ENCODE assay signal across 8 cellular contexts in genomic region chr19:36771275-36772231, GRCh38. TPM values are rescaled to one million over a fixed set of nuclear protein-coding genes. Genes with fewer than 3 reads are reported as not detected.
DNase-seq lines count a peak whose midpoint lies in the region; TF ChIP-seq lines count a peak whose summit lies in the region.

No MANE protein-coding gene starts in this region.

- peak overlapping the region; percentile 79 for H3K9ac ChIP-seq in mucosa of stomach (ENCODE audit: low read length)

- TF ChIP-seq POLR2A in esophagus squamous epithelium (IDR thresholded peaks at IDR 0.05): no peak

- no peak for TF ChIP-seq CTCF in LNCaP clone FGC (IDR thresholded peaks at IDR 0.05; ENCODE audit: control insufficient read depth, extremely low read depth, insufficient read depth)
- no peak for TF ChIP-seq CTCF in WI38 (IDR thresholded peaks at IDR 0.05; ENCODE audit: low read depth, low read length)
- TF ChIP-seq CTCF in esophagus squamous epithelium (IDR thresholded peaks at IDR 0.05): no peak
- no peak for TF ChIP-seq CTCF in tibial artery (IDR thresholded peaks at IDR 0.05)

- H3K9me3 ChIP-seq in esophagus squamous epithelium (peaks cover 0 to 47% (median 20%) of the 10 kb centered on the region in 3 donors), mucosa of stomach (ENCODE audit: control insufficient read depth, low read length) (no peaks in the 10 kb centered on the region), tibial artery (peaks cover 0 to 41% (median 7%) of the 10 kb centered on the region in 3 donors)

- H3K27ac ChIP-seq in esophagus squamous epithelium (peak overlapping the region; percentile 77 to 90 (median 88)), tibial artery (peak overlapping the region; percentile 73 to 81)

- H3K27me3 ChIP-seq in esophagus squamous epithelium: no peaks in the 10 kb centered on the region
- no peaks in the 10 kb centered on the region for H3K27me3 ChIP-seq in mucosa of stomach (ENCODE audit: control insufficient read depth, insufficient read depth, low read length)
- peaks cover 0 to 4% of the 10 kb centered on the region in 2 donors for H3K27me3 ChIP-seq in tibial artery

- 3 to 4% methylated on average over 19 to 28 of the region's 29 CpGs for WGBS in esophagus squamous epithelium, 2 donors

- intact Hi-C loops in esophagus squamous epithelium (cut with DNase I) (no loop called here), tibial artery (cut with DNase I; ENCODE audit: low total_unique reads) (loop anchor here (1.0 kb wide), 1 partner anchor 26 kb away; no protein-coding TSS in a partner anchor)

- DNase-seq in NCI-H146 (lab: John Stamatoyannopoulos, UW) (peak; percentile 28), NCI-H146 treated with DMSO at 0.1 percent for 48 hours (lab: John Stamatoyannopoulos, UW; ENCODE audit: unreplicated experiment) (no peak), LNCaP clone FGC (ENCODE audit: low read depth) (peak; percentile 66), esophagus squamous epithelium (lab: John Stamatoyannopoulos, UW) (no peak), tibial artery (peak; percentile 60 to 83), HT-29 (ENCODE audit: low spot score) (no peak)

- H3K4me1 ChIP-seq in esophagus squamous epithelium (peaks cover 4 to 22% (median 8%) of the 10 kb centered on the region in 3 donors), mucosa of stomach (ENCODE audit: control insufficient read depth, insufficient read depth, low read length) (peaks cover 10% of the 10 kb centered on the region), tibial artery (peaks cover 0 to 16% (median 9%) of the 10 kb centered on the region in 4 donors)

- H3K36me3 ChIP-seq in esophagus squamous epithelium (peaks cover 0 to 10% (median 0%) of the 10 kb centered on the region in 3 donors), mucosa of stomach (ENCODE audit: control insufficient read depth, insufficient read depth, low read length) (no peaks in the 10 kb centered on the region), tibial artery (peaks cover 2 to 22% (median 9%) of the 10 kb centered on the region in 3 donors)

- peak overlapping the region; percentile 92 for H3K4me3 ChIP-seq in LNCaP clone FGC (ENCODE audit: low read depth, low read length)
- peak overlapping the region; percentile 92 for H3K4me3 ChIP-seq in WI38 (ENCODE audit: low read depth, low read length)
- peak overlapping the region; percentile 63 to 95 (median 70) for H3K4me3 ChIP-seq in esophagus squamous epithelium
- peak overlapping the region; percentile 95 for H3K4me3 ChIP-seq in mucosa of stomach (ENCODE audit: low read length)
- peak overlapping the region; percentile 77 to 81 for H3K4me3 ChIP-seq in tibial artery

RNA-seq across cellular contexts. Expression of gene ZNF850, which starts 1.1 kb away (rescaled TPM):
- 1 to 10 TPM in 2 of 4 donors, under 1 TPM in 2; 0.15 to 5.0 (median 0.90) TPM for total RNA-seq in esophagus squamous epithelium
- 0.34 and 0.69 TPM in 2 replicates for total RNA-seq in HT-29 (2014; rRNA removed; shearing (Covaris generic))

Comparison
In these comparisons a context has a peak if more than half of its experiments do, and no peak if none do; other contexts are left out.
1. DNase-seq: peak in NCI-H146 (single experiment), LNCaP clone FGC (single experiment) and tibial artery (2 of 2); none in NCI-H146 treated with DMSO at 0.1 percent for 48 hours (single experiment), esophagus squamous epithelium (single experiment) and HT-29 (single experiment).
2. Peak in every context shown above with its lines, with median percentiles within 50 percentile points of each other: H3K4me3 ChIP-seq.